ENCODE assay signal across 13 cellular contexts in genomic region chr17:69574257-69575197, GRCh38.
DNase-seq lines count a peak whose midpoint lies in the region; ATAC-seq, FAIRE-seq and TF ChIP-seq lines count a peak whose summit lies in the region.
"Had no signal": no experiment of that assay in that cellular context is flagged by ENCODE, and none has a peak within 500 bp of the region (broad histone marks: within the 10 kb centered on the region; RNA-seq: fewer than 3 reads in every experiment).

No MANE protein-coding gene starts in this region.

- peaks cover 33% of the 10 kb centered on the region for H3K4me1 Mint-ChIP-seq in mesothelial cell of epicardium
- H3K4me1 Mint-ChIP-seq in activated CD4-positive, alpha-beta memory T cell treated with anti-CD3 and anti-CD28 coated beads, Interleukin-2, amount 10 ng/mL, durations not matched to agents 7 days and 5 days = no peaks in the 10 kb centered on the region

- no peak for ATAC-seq in HepG2
- ATAC-seq in HG02973 (IDR thresholded peaks at IDR 0.05; ENCODE audit: unreplicated experiment) = no peak

- H3K4me2 ChIP-seq in HepG2 (ENCODE audit: low read depth, low read length) = no peak overlapping the region

- no peak overlapping the region for H2AFZ ChIP-seq in HepG2 (ENCODE audit: low read length)

- H3K4me1 ChIP-seq in liver (ENCODE audit: control insufficient read depth in 4 of 4, insufficient read depth in 4 of 4, low read length in 3 of 4) (no peaks in the 10 kb centered on the region), HepG2 (ENCODE audit: insufficient read depth, low read length) (no peaks in the 10 kb centered on the region), suprapubic skin (peaks cover 6% of the 10 kb centered on the region)

- intact Hi-C loops in HepG2 (cut with micrococcal nuclease; ENCODE audit: unreplicated experiment) = no loop called here

- no TSS peak for BruUV-seq in HepG2 (replicated peaks; lab: Mats Ljungman, UMichigan)

- in situ Hi-C loops in HepG2 (cut with HindIII; ENCODE audit: extremely low pct_ligation_motif_present, low pct_unique_long_range_greater_than_20kb) = loop anchor here (10.0 kb wide), 1 partner anchor 980 kb away; no protein-coding TSS in a partner anchor

- H3K9ac ChIP-seq in liver (ENCODE audit: low read depth in 1 of 2, low read length in 2 of 2) (no peak overlapping the region), HepG2 (ENCODE audit: insufficient read depth, low read depth, low read length) (no peak overlapping the region)

- H3K27me3 Mint-ChIP-seq in mesothelial cell of epicardium (ENCODE audit: low read depth) = no peaks in the 10 kb centered on the region
- peaks cover 1% of the 10 kb centered on the region for H3K27me3 Mint-ChIP-seq in activated CD4-positive, alpha-beta memory T cell treated with anti-CD3 and anti-CD28 coated beads, Interleukin-2, amount 10 ng/mL, durations not matched to agents 7 days and 5 days

- H3K36me3 ChIP-seq in liver (ENCODE audit: control insufficient read depth in 4 of 4, insufficient read depth in 3 of 4, low read depth in 1 of 4, low read length in 3 of 4) (no peaks in the 10 kb centered on the region), HepG2 (replicated peaks in 1 of 2; ENCODE audit: control insufficient read depth in 1 of 2, insufficient read depth in 2 of 2, low read length in 2 of 2) (no peaks in the 10 kb centered on the region), suprapubic skin (no peaks in the 10 kb centered on the region)

- CTCF ChIA-PET in HepG2 (lab: Yijun Ruan, JAX; ENCODE audit: low intra/inter-chr PET ratio, low total read pairs) = no interaction called here
- CTCF ChIA-PET in activated CD4-positive, alpha-beta memory T cell treated with anti-CD3 and anti-CD28 coated beads, Interleukin-2, amount 10 ng/mL, durations not matched to agents 7 days and 5 days (lab: Charles Lee) = no interaction called here

- peak overlapping the region; percentile 43 for H3K27ac Mint-ChIP-seq in mesothelial cell of epicardium
- no peak overlapping the region for H3K27ac Mint-ChIP-seq in activated CD4-positive, alpha-beta memory T cell treated with anti-CD3 and anti-CD28 coated beads, Interleukin-2, amount 10 ng/mL, durations not matched to agents 7 days and 5 days

- no peaks in the 10 kb centered on the region for H3K36me3 Mint-ChIP-seq in mesothelial cell of epicardium
- H3K36me3 Mint-ChIP-seq in activated CD4-positive, alpha-beta memory T cell treated with anti-CD3 and anti-CD28 coated beads, Interleukin-2, amount 10 ng/mL, durations not matched to agents 7 days and 5 days (ENCODE audit: low read depth) = no peaks in the 10 kb centered on the region

- no peaks in the 10 kb centered on the region for H4K20me1 ChIP-seq in HepG2 (ENCODE audit: insufficient read depth, low read length)

- H3K4me3 ChIP-seq in liver (ENCODE audit: low read depth in 1 of 3, low read length in 3 of 3) (no peak overlapping the region), HepG2 (replicated peaks in 1 of 3; ENCODE audit: insufficient read depth in 1 of 3, low read depth in 2 of 3, low read length in 3 of 3) (no peak overlapping the region), coronary artery (no peak overlapping the region), suprapubic skin (no peak overlapping the region)

- 64% methylated on average over 10 of the region's 10 CpGs for WGBS in liver
- 15% methylated on average over 10 of the region's 10 CpGs for WGBS in HepG2 (ENCODE audit: low lambda C conversion rate)
- 82% methylated on average over 10 of the region's 10 CpGs for WGBS in suprapubic skin

- H3K4me3 Mint-ChIP-seq in mesothelial cell of epicardium = no peak overlapping the region
- H3K4me3 Mint-ChIP-seq in activated CD4-positive, alpha-beta memory T cell treated with anti-CD3 and anti-CD28 coated beads, Interleukin-2, amount 10 ng/mL, durations not matched to agents 7 days and 5 days = no peak overlapping the region

- H3K9me3 ChIP-seq in liver (ENCODE audit: control insufficient read depth in 4 of 4, low read length in 3 of 4) (no peaks in the 10 kb centered on the region), HepG2 (ENCODE audit: low read length) (no peaks in the 10 kb centered on the region), suprapubic skin (no peaks in the 10 kb centered on the region)

- DNase-seq in HepG2 (ENCODE audit: low spot score) (no peak), coronary artery (ENCODE audit: low spot score) (no peak), mesothelial cell of epicardium (ENCODE audit: low spot score in 2 of 2, unreplicated experiment in 2 of 2) (no peak), T1000 (lab: John Stamatoyannopoulos, UW) (no peak), suprapubic skin (ENCODE audit: low spot score in 2 of 2) (no peak)
- no peak for DNase-seq in activated CD4-positive, alpha-beta memory T cell treated with anti-CD3 and anti-CD28 coated beads, Interleukin-2, amount 10 ng/mL, durations not matched to agents 7 days and 5 days
- DNase-seq: activated effector memory CD4-positive, alpha-beta T cell treated with anti-CD3 and anti-CD28 coated beads, Interleukin-2, amount 50 U/mL, for 16 hours; AML-193; NCI-H1436 treated with DMSO at 0.1 percent for 48 hours; RPMI8226 had no signal

- no peak for FAIRE-seq in HepG2 (lab: Jason Lieb, UNC)
- FAIRE-seq: keratinocyte had no signal

- H3K79me2 ChIP-seq in HepG2 (ENCODE audit: insufficient read depth, low read length) = no peaks in the 10 kb centered on the region

- TF ChIP-seq POLR2A in HepG2 (IDR thresholded peaks at IDR 0.05; ENCODE audit: insufficient read depth in 1 of 2, low read depth in 2 of 2, low read length in 2 of 2) (no peak), suprapubic skin (IDR thresholded peaks at IDR 0.05) (no peak)

- peaks cover 0 to 12% (median 0%) of the 10 kb centered on the region in 4 donors for H3K27me3 ChIP-seq in liver (ENCODE audit: control insufficient read depth in 4 of 4, insufficient read depth in 4 of 4, low read length in 3 of 4)
- H3K27me3 ChIP-seq in HepG2 (ENCODE audit: control insufficient read depth in 1 of 2, insufficient read depth in 2 of 2, low read length in 2 of 2) = peaks cover 0 to 2% of the 10 kb centered on the region in 2 experiments; a peak in 2 of 5 replicates
- H3K27me3 ChIP-seq in suprapubic skin = no peaks in the 10 kb centered on the region

- TF ChIP-seq CTCF in liver (IDR thresholded peaks at IDR 0.05; ENCODE audit: low read depth, low read length, missing input control) = no peak
- no peak for TF ChIP-seq CTCF in HepG2 (CRISPR knock-in tag; IDR thresholded peaks at IDR 0.05)
- TF ChIP-seq CTCF in coronary artery (IDR thresholded peaks at IDR 0.05) = no peak
- TF ChIP-seq CTCF in mesothelial cell of epicardium (IDR thresholded peaks at IDR 0.05; ENCODE audit: unreplicated experiment) = no peak
- TF ChIP-seq CTCF in suprapubic skin (IDR thresholded peaks at IDR 0.05) = no peak

- peak overlapping the region in 1 of 2 donors; percentile 28 for H3K27ac ChIP-seq in liver (ENCODE audit: low read depth in 1 of 2, low read length in 2 of 2)
- H3K27ac ChIP-seq in HepG2 (ENCODE audit: extremely low read length, insufficient read depth, low read length) = no peak overlapping the region
- H3K27ac ChIP-seq in coronary artery = peak overlapping the region; percentile 16 to 71
- no peak overlapping the region for H3K27ac ChIP-seq in suprapubic skin

- no peaks in the 10 kb centered on the region for H3K9me3 Mint-ChIP-seq in mesothelial cell of epicardium
- no peaks in the 10 kb centered on the region for H3K9me3 Mint-ChIP-seq in activated CD4-positive, alpha-beta memory T cell treated with anti-CD3 and anti-CD28 coated beads, Interleukin-2, amount 10 ng/mL, durations not matched to agents 7 days and 5 days

- POLR2A ChIA-PET in HepG2 (lab: Yijun Ruan, JAX) = no interaction called here
- POLR2A ChIA-PET in activated CD4-positive, alpha-beta memory T cell treated with anti-CD3 and anti-CD28 coated beads, Interleukin-2, amount 10 ng/mL, durations not matched to agents 7 days and 5 days (lab: Charles Lee) = no interaction called here

- TF ChIP-seq EP300 in HepG2 (IDR thresholded peaks at IDR 0.05; ENCODE audit: low read depth in 2 of 2, low read length in 2 of 2) = no peak
- TF ChIP-seq EP300 in HepG2 (CRISPR knock-in tag; IDR thresholded peaks at IDR 0.05; ENCODE audit: borderline replicate concordance) = no peak
- no peak for TF ChIP-seq EP300 in suprapubic skin (IDR thresholded peaks at IDR 0.05)

- TF ChIP-seq RAD21 in liver (IDR thresholded peaks at IDR 0.05) (no peak), HepG2 (CRISPR knock-in tag; IDR thresholded peaks at IDR 0.05) (no peak)

TF ChIP-seq in liver, 16 proteins besides CTCF, POLR2A, EP300 and RAD21:
- no peak for TF ChIP-seq HNF4A (conservative IDR thresholded peaks at IDR 0.05)
- TF ChIP-seq NR2F2 (IDR thresholded peaks at IDR 0.05) = peak; percentile 43
TF ChIP-seq in liver: peak in this region for 1.

TF ChIP-seq in HepG2, 621 proteins besides CTCF, POLR2A, EP300 and RAD21:
- TF ChIP-seq ZBTB43 (CRISPR knock-in tag; conservative IDR thresholded peaks at IDR 0.05) = no peak

Comparison
In these comparisons a context has a peak if more than half of its experiments do, and no peak if none do; other contexts are left out.
1. H3K27ac ChIP-seq: peak in coronary artery (2 of 2); none in HepG2 (single experiment) and suprapubic skin (single experiment).